ENCODE assay signal across 1 cellular context in genomic region chr1:40659649-40659947, GRCh38.
TF ChIP-seq lines count a peak whose summit lies in the region.

No MANE protein-coding gene starts in this region.

TF ChIP-seq in WTC11, 78 proteins besides CTCF, POLR2A, EP300 and RAD21 (continued from another document):
- TF ChIP-seq, protein P1, sequence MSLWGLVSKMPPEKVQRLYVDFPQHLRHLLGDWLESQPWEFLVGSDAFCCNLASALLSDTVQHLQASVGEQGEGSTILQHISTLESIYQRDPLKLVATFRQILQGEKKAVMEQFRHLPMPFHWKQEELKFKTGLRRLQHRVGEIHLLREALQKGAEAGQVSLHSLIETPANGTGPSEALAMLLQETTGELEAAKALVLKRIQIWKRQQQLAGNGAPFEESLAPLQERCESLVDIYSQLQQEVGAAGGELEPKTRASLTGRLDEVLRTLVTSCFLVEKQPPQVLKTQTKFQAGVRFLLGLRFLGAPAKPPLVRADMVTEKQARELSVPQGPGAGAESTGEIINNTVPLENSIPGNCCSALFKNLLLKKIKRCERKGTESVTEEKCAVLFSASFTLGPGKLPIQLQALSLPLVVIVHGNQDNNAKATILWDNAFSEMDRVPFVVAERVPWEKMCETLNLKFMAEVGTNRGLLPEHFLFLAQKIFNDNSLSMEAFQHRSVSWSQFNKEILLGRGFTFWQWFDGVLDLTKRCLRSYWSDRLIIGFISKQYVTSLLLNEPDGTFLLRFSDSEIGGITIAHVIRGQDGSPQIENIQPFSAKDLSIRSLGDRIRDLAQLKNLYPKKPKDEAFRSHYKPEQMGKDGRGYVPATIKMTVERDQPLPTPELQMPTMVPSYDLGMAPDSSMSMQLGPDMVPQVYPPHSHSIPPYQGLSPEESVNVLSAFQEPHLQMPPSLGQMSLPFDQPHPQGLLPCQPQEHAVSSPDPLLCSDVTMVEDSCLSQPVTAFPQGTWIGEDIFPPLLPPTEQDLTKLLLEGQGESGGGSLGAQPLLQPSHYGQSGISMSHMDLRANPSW (CRISPR knock-in tag; conservative IDR thresholded peaks at IDR 0.05; ENCODE audit: low read depth), result no peak
- TF ChIP-seq, protein P2, sequence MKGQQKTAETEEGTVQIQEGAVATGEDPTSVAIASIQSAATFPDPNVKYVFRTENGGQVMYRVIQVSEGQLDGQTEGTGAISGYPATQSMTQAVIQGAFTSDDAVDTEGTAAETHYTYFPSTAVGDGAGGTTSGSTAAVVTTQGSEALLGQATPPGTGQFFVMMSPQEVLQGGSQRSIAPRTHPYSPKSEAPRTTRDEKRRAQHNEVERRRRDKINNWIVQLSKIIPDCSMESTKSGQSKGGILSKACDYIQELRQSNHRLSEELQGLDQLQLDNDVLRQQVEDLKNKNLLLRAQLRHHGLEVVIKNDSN (CRISPR knock-in tag; IDR thresholded peaks at IDR 0.05), result no peak
- TF ChIP-seq TP53 (CRISPR knock-in tag; IDR thresholded peaks at IDR 0.05) (no peak), SMAD4 (CRISPR knock-in tag; IDR thresholded peaks at IDR 0.05) (no peak), MYBL2 (CRISPR knock-in tag; IDR thresholded peaks at IDR 0.05) (no peak)
- TF ChIP-seq, protein P3, sequence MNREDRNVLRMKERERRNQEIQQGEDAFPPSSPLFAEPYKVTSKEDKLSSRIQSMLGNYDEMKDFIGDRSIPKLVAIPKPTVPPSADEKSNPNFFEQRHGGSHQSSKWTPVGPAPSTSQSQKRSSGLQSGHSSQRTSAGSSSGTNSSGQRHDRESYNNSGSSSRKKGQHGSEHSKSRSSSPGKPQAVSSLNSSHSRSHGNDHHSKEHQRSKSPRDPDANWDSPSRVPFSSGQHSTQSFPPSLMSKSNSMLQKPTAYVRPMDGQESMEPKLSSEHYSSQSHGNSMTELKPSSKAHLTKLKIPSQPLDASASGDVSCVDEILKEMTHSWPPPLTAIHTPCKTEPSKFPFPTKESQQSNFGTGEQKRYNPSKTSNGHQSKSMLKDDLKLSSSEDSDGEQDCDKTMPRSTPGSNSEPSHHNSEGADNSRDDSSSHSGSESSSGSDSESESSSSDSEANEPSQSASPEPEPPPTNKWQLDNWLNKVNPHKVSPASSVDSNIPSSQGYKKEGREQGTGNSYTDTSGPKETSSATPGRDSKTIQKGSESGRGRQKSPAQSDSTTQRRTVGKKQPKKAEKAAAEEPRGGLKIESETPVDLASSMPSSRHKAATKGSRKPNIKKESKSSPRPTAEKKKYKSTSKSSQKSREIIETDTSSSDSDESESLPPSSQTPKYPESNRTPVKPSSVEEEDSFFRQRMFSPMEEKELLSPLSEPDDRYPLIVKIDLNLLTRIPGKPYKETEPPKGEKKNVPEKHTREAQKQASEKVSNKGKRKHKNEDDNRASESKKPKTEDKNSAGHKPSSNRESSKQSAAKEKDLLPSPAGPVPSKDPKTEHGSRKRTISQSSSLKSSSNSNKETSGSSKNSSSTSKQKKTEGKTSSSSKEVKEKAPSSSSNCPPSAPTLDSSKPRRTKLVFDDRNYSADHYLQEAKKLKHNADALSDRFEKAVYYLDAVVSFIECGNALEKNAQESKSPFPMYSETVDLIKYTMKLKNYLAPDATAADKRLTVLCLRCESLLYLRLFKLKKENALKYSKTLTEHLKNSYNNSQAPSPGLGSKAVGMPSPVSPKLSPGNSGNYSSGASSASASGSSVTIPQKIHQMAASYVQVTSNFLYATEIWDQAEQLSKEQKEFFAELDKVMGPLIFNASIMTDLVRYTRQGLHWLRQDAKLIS (CRISPR knock-in tag; IDR thresholded peaks at IDR 0.05; ENCODE audit: borderline replicate concordance), result no peak
